8 cellular contexts compared by ENCODE assay signal in genomic region chr3:49218471-49218989, GRCh38. TPM values are rescaled to one million over a fixed set of nuclear protein-coding genes. Genes with fewer than 3 reads are reported as not detected.
DNase-seq lines count a peak whose midpoint lies in the region; ATAC-seq, FAIRE-seq and TF ChIP-seq lines count a peak whose summit lies in the region.
"Not testable (repeated sequence)": the region's sequence is repeated elsewhere in the genome, so short reads cannot be mapped to it uniquely, and the experiment has no call there.

No MANE protein-coding gene starts in this region.

- dilution Hi-C loops in endothelial cell of umbilical vein (cut with MboI; ENCODE audit: extremely low pct_ligation_motif_present, low sequenced_read_pairs): not testable (repeated sequence)

- ATAC-seq in right cardiac atrium: peak; percentile 92 to 94

- H3K27ac ChIP-seq in WERI-Rb-1 (peak overlapping the region; percentile 70), endothelial cell of umbilical vein (ENCODE audit: insufficient read depth, low read depth, low read length) (peak overlapping the region; percentile 70), right cardiac atrium (ENCODE audit: low read length) (peak overlapping the region; percentile 58), temporal lobe (ENCODE audit: low read depth, low read length) (peak overlapping the region; percentile 27)

- H3K79me2 ChIP-seq in endothelial cell of umbilical vein (ENCODE audit: control insufficient read depth, insufficient read depth, low read length): not testable (repeated sequence)

- not testable (repeated sequence) for BruUV-seq in endothelial cell of umbilical vein (replicated peaks; lab: Mats Ljungman, UMichigan)

- not testable (repeated sequence) for H3K4me3 ChIP-seq in WERI-Rb-1 (ENCODE audit: low read depth, low read length); endothelial cell of umbilical vein (replicated peaks in 1 of 3; ENCODE audit: insufficient read depth in 1 of 3, low read depth in 1 of 3, low read length in 3 of 3); right cardiac atrium (ENCODE audit: low read length)

- not testable (repeated sequence) for H3K9ac ChIP-seq in endothelial cell of umbilical vein (replicated peaks; ENCODE audit: extremely low read depth, insufficient read depth, low read length)

- H4K20me1 ChIP-seq in endothelial cell of umbilical vein (replicated peaks; ENCODE audit: control insufficient read depth, extremely low read depth, insufficient read depth, low read length): not testable (repeated sequence)

- H3K9me3 ChIP-seq in WERI-Rb-1 (ENCODE audit: severe bottlenecking): peaks cover 20% of the 10 kb centered on the region
- not testable (repeated sequence) for H3K9me3 ChIP-seq in endothelial cell of umbilical vein (replicated peaks; ENCODE audit: control insufficient read depth, insufficient read depth, low read length); right cardiac atrium (ENCODE audit: control insufficient read depth, low read length)

- not testable (repeated sequence) for H3K4me2 ChIP-seq in endothelial cell of umbilical vein (ENCODE audit: insufficient read depth, low read length)

- CTCF ChIA-PET in endothelial cell of umbilical vein (lab: Charles Lee): interaction anchor here (1.0 kb wide), 1 partner anchor 47 kb away, joined by 3 read pairs; the partner anchor contains the start of gene KLHDC8B

- WGBS in right cardiac atrium: 22% methylated on average over 6 of the region's 6 CpGs

- not testable (repeated sequence) for H3K4me1 ChIP-seq in endothelial cell of umbilical vein (ENCODE audit: control insufficient read depth, extremely low read depth, insufficient read depth, low read length); right cardiac atrium (ENCODE audit: control insufficient read depth, insufficient read depth, low read length)

- not testable (repeated sequence) for TF ChIP-seq CTCF in WERI-Rb-1 (IDR thresholded peaks at IDR 0.05; ENCODE audit: low read depth, low read length); endothelial cell of umbilical vein (IDR thresholded peaks at IDR 0.05; ENCODE audit: extremely low read depth in 1 of 2, insufficient read depth in 1 of 2, low read depth in 1 of 2, low read length in 2 of 2)

- FAIRE-seq in endothelial cell of umbilical vein (lab: Jason Lieb, UNC): peak; percentile 99

- POLR2A ChIA-PET in endothelial cell of umbilical vein (lab: Charles Lee): interaction anchor here (0.6 kb wide), 1 partner anchor 386 kb away, joined by 4 read pairs; no protein-coding TSS in a partner anchor

- intact Hi-C loops in endothelial cell of umbilical vein (cut with micrococcal nuclease): loop anchor here (1.0 kb wide), 1 partner anchor 47 kb away; the partner anchor contains the start of gene KLHDC8B
- intact Hi-C loops in right cardiac atrium (cut with DNase I): not testable (repeated sequence)

- H3K36me3 ChIP-seq in WERI-Rb-1; endothelial cell of umbilical vein (ENCODE audit: control insufficient read depth in 2 of 2, extremely low read depth in 1 of 2, insufficient read depth in 2 of 2, low read length in 2 of 2): not testable (repeated sequence)

- H2AFZ ChIP-seq in endothelial cell of umbilical vein (ENCODE audit: low read depth, low read length): peak overlapping the region; percentile 0

- not testable (repeated sequence) for H3K9me1 ChIP-seq in endothelial cell of umbilical vein (replicated peaks; ENCODE audit: control insufficient read depth, extremely low read depth, insufficient read depth, low read length)

- not testable (repeated sequence) for H3K27me3 ChIP-seq in WERI-Rb-1 (ENCODE audit: insufficient read depth, low read depth, severe bottlenecking); endothelial cell of umbilical vein (ENCODE audit: control insufficient read depth in 2 of 2, insufficient read depth in 2 of 2, low read length in 2 of 2); right cardiac atrium (ENCODE audit: control insufficient read depth, insufficient read depth)

- TF ChIP-seq POLR2A in endothelial cell of umbilical vein (IDR thresholded peaks at IDR 0.05; ENCODE audit: low read depth, low read length): peak; percentile 13

- DNase-seq in COR-L47 (lab: John Stamatoyannopoulos, UW) (peak; percentile 8), HUDEP-2 (lab: John Stamatoyannopoulos, UW; ENCODE audit: unreplicated experiment in 76 of 76) (peak in 71 of 76 experiments; percentile 9 to 78 (median 49)), NCI-H82 (lab: John Stamatoyannopoulos, UW) (peak; percentile 63), endothelial cell of umbilical vein (ENCODE audit: low read depth, low spot score) (peak; percentile 96), right cardiac atrium (peak; percentile 65 to 90 (median 80)), occipital lobe (lab: John Stamatoyannopoulos, UW) (peak; percentile 46)
- not testable (repeated sequence) for DNase-seq in WERI-Rb-1

TF ChIP-seq in endothelial cell of umbilical vein, 7 proteins besides CTCF, POLR2A, EP300 and RAD21:
- peak; percentile 70 for TF ChIP-seq FOS (IDR thresholded peaks at IDR 0.05; ENCODE audit: borderline replicate concordance, insufficient read depth, low read length)
- TF ChIP-seq POLR2AphosphoS5 (IDR thresholded peaks at IDR 0.05; ENCODE audit: insufficient read depth, low read depth, low read length): peak; percentile 27
- TF ChIP-seq JUN (IDR thresholded peaks at IDR 0.05; ENCODE audit: borderline replicate concordance, insufficient read depth, insufficient read length, low read depth): peak; percentile 75

RNA-seq across cellular contexts. Expression of gene KLHDC8B, which starts 47.1 kb away (rescaled TPM):
- 22.9 and 36.0 TPM in 2 replicates for total RNA-seq in endothelial cell of umbilical vein
- 70.1 and 77.8 TPM in 2 replicates for polyA plus RNA-seq in endothelial cell of umbilical vein
- polyA plus RNA-seq in endothelial cell of umbilical vein (2011; cell fraction: cytosol; rRNA removed): 40.8 and 46.2 TPM in 2 replicates
- polyA plus RNA-seq in endothelial cell of umbilical vein (2011; cell fraction: nucleus; rRNA removed): 87.9 and 95.6 TPM in 2 replicates
- 22.1 and 32.7 TPM in 2 replicates for polyA plus RNA-seq in endothelial cell of umbilical vein (2012)
- 67.6 and 69.7 TPM in 2 replicates for polyA minus RNA-seq in endothelial cell of umbilical vein
- polyA minus RNA-seq in endothelial cell of umbilical vein (2011; cell fraction: cytosol; rRNA and poly(A)+ RNA removed): not detected
- polyA minus RNA-seq in endothelial cell of umbilical vein (2011; cell fraction: nucleus; rRNA and poly(A)+ RNA removed): 51.4 and 57.6 TPM in 2 replicates
- total RNA-seq in right cardiac atrium: 10 to 100 TPM; 54.7 to 74.6 (median 60.3) TPM
- 52.8 TPM for polyA plus RNA-seq in right cardiac atrium
- total RNA-seq in occipital lobe: 11.7 TPM
- total RNA-seq in temporal lobe: 15.5 TPM

RNA-seq across cellular contexts. Expression of gene CCDC71, which starts 52.4 kb away (rescaled TPM):
- total RNA-seq in endothelial cell of umbilical vein: 20.3 and 23.5 TPM in 2 replicates
- polyA plus RNA-seq in endothelial cell of umbilical vein: 41.6 and 48.7 TPM in 2 replicates
- polyA plus RNA-seq in endothelial cell of umbilical vein (2011; cell fraction: cytosol; rRNA removed): 28.4 and 32.7 TPM in 2 replicates
- 17.0 and 18.3 TPM in 2 replicates for polyA plus RNA-seq in endothelial cell of umbilical vein (2011; cell fraction: nucleus; rRNA removed)
- polyA plus RNA-seq in endothelial cell of umbilical vein (2012): 14.6 and 16.1 TPM in 2 replicates
- 36.0 and 41.9 TPM in 2 replicates for polyA minus RNA-seq in endothelial cell of umbilical vein
- polyA minus RNA-seq in endothelial cell of umbilical vein (2011; cell fraction: cytosol; rRNA and poly(A)+ RNA removed): 18.5 TPM
- 25.8 and 29.7 TPM in 2 replicates for polyA minus RNA-seq in endothelial cell of umbilical vein (2011; cell fraction: nucleus; rRNA and poly(A)+ RNA removed)
- total RNA-seq in right cardiac atrium: 10 to 100 TPM; 13.3 to 15.4 (median 14.4) TPM
- polyA plus RNA-seq in right cardiac atrium: 12.0 TPM
- 18.6 TPM for total RNA-seq in occipital lobe
- 13.0 TPM for total RNA-seq in temporal lobe

RNA-seq across cellular contexts. Expression of gene C3orf62, which starts 58.5 kb away (rescaled TPM):
- total RNA-seq in endothelial cell of umbilical vein (3.9 and 5.6 TPM in 2 replicates), right cardiac atrium (1 to 10 TPM; 3.2 to 3.8 (median 3.4) TPM), occipital lobe (3.9 TPM), temporal lobe (7.4 TPM)
- polyA plus RNA-seq in endothelial cell of umbilical vein (1.8 and 2.8 TPM in 2 replicates), right cardiac atrium (3.9 TPM)
- polyA plus RNA-seq in endothelial cell of umbilical vein (2011; cell fraction: cytosol; rRNA removed): 2.4 and 2.7 TPM in 2 replicates
- polyA plus RNA-seq in endothelial cell of umbilical vein (2011; cell fraction: nucleus; rRNA removed): 12.4 and 13.0 TPM in 2 replicates
- polyA plus RNA-seq in endothelial cell of umbilical vein (2012): 2.0 and 3.2 TPM in 2 replicates
- 3.2 and 5.2 TPM in 2 replicates for polyA minus RNA-seq in endothelial cell of umbilical vein
- 3.2 TPM for polyA minus RNA-seq in endothelial cell of umbilical vein (2011; cell fraction: cytosol; rRNA and poly(A)+ RNA removed)
- polyA minus RNA-seq in endothelial cell of umbilical vein (2011; cell fraction: nucleus; rRNA and poly(A)+ RNA removed): 8.4 and 9.7 TPM in 2 replicates
